In genomic region chr9:100555471-100555870, GRCh38 we compare ENCODE assay signal across 15 cellular contexts. TPM values are rescaled to one million over a fixed set of nuclear protein-coding genes. Genes with fewer than 3 reads are reported as not detected.
A peak's percentile ranks its signal among the peaks of the same experiment; 100 is the strongest.
DNase-seq lines count a peak whose midpoint lies in the region; ATAC-seq lines count a peak whose summit lies in the region.
"Had no signal": no experiment of that assay in that cellular context is flagged by ENCODE, and none has a peak within 500 bp of the region (broad histone marks: within the 10 kb centered on the region; RNA-seq: fewer than 3 reads in every experiment).

No MANE protein-coding gene starts in this region.

- DNase-seq in caudate nucleus (lab: John Stamatoyannopoulos, UW), result no peak
- no peak for DNase-seq in kidney glomerular epithelial cell (lab: John Stamatoyannopoulos, UW)
- DNase-seq in left lobe of liver (ENCODE audit: low spot score), result no peak
- no peak for DNase-seq in cortex of kidney (lab: John Stamatoyannopoulos, UW)
- DNase-seq in activated CD8-positive, alpha-beta memory T cell treated with anti-CD3 and anti-CD28 coated beads for 24 hours, result no peak
- DNase-seq: activated CD4-positive, alpha-beta T cell treated with anti-CD3 and anti-CD28 coated beads, Interleukin-2, amount 50 U/mL, for 48 hours; amniotic stem cell; colonic mucosa; stimulated activated CD4-positive, alpha-beta T cell treated with anti-CD3 and anti-CD28 coated beads, Interleukin-4, amount 100 ng/mL, for 4 hours; SW 1271; trophoblast cell had no signal

- peak overlapping the region; percentile 90 for H3K27ac ChIP-seq in caudate nucleus (ENCODE audit: low read depth, low read length)
- H3K27ac ChIP-seq: colonic mucosa, neural progenitor cell had no signal

- ATAC-seq in GM18858 (IDR thresholded peaks at IDR 0.05; ENCODE audit: unreplicated experiment) (peak; percentile 67), GM21526 (IDR thresholded peaks at IDR 0.05; ENCODE audit: low FRiP score, unreplicated experiment) (peak; percentile 79), HG03103 (IDR thresholded peaks at IDR 0.05; ENCODE audit: low read depth, unreplicated experiment) (peak; percentile 65), left lobe of liver (no peak)

RNA-seq across cellular contexts. Expression of gene CAVIN4, which starts 22.4 kb away (rescaled TPM):
- 0.13 TPM for total RNA-seq in left lobe of liver
